Comparison of ENCODE assay signal across 8 cellular contexts in the genomic region with DNA sequence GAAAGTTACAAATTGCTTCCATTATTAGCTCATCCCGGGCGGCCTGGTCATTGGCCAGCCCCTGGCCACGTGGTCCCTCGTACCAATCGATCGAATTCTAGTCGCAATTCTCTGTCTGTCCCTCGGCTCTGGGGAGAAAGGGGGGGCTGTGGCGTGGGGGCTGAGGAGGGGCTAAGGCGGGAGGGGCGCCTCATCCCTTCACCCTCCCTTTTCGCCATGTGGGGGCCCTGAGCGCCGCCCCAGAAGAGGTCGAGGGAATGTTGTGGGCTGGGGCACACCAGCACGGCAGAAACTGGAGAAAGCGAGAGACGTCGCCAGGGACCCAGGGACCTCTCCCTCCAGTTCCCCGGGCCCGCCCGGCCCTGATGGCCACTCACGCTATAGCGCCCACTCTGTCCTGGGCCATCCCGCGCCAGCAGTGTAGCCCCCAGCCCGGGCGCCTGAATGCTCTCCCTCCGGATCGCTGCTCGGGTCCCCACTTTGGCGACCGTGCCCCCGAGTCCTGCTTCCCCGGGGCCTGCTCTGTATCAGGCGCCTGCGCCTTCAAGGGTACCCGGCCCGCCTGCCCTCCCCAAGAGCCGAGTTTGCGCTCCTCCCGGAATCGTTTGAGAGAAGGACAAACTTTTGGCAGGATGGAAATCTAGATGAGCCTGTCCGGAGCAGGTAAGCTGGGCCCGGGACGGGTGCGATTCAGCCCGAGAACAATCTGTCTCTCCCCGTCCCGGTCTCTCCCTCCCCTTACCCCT.
DNase-seq lines count a peak whose midpoint lies in the region; ATAC-seq and TF ChIP-seq lines count a peak whose summit lies in the region.

No MANE protein-coding gene starts in this region.

- H3K4me3 ChIP-seq in GM23248 (peak overlapping the region; percentile 98), iPS-15b (ENCODE audit: low read depth, low read length) (peak overlapping the region; percentile 39), skeletal muscle tissue (ENCODE audit: low read length in 3 of 3) (peak overlapping the region; percentile 71 to 77 (median 76))

- no peak for ATAC-seq in activated T-helper 17 cell treated with anti-CD3 and anti-CD28 coated beads, Interleukin-2, amount 50 U/mL, for 72 hours (replicated peaks)
- ATAC-seq in GM18909 (IDR thresholded peaks at IDR 0.05; ENCODE audit: poor library complexity, unreplicated experiment), result no peak

- peak overlapping the region; percentile 50 for H3K4me3 Mint-ChIP-seq in activated T-helper 17 cell treated with anti-CD3 and anti-CD28 coated beads, Interleukin-2, amount 50 U/mL, for 72 hours

- 0% methylated on average over 29 to 50 of the region's 50 CpGs for WGBS in GM23248 (ENCODE audit: low coverage in 1 of 2, low lambda C conversion rate in 2 of 2, missing lambda C conversion rate in 2 of 2), 2 experiments

- H3K27me3 Mint-ChIP-seq in activated T-helper 17 cell treated with anti-CD3 and anti-CD28 coated beads, Interleukin-2, amount 50 U/mL, for 72 hours, result peaks cover 61% of the 10 kb centered on the region

- no peaks in the 10 kb centered on the region for H3K36me3 Mint-ChIP-seq in activated T-helper 17 cell treated with anti-CD3 and anti-CD28 coated beads, Interleukin-2, amount 50 U/mL, for 72 hours (ENCODE audit: low read depth)

- no peaks in the 10 kb centered on the region for H3K4me1 Mint-ChIP-seq in activated T-helper 17 cell treated with anti-CD3 and anti-CD28 coated beads, Interleukin-2, amount 50 U/mL, for 72 hours

- peak overlapping the region; percentile 92 for H3K4me2 ChIP-seq in GM23248 (ENCODE audit: unreplicated experiment)

- DNase-seq in GM23248 (peak; percentile 57), GM10266 (ENCODE audit: extremely low spot score) (no peak), iPS-NIHi11 (ENCODE audit: low spot score) (no peak), NCI-H1694 treated with DMSO at 0.1 percent for 48 hours (lab: John Stamatoyannopoulos, UW) (no peak)

- H3K27ac ChIP-seq in GM23248 (0 out of 2 replicates have a peak overlapping the region, but pooled peaks have one; percentile 3), skeletal muscle tissue (ENCODE audit: low read depth, low read length) (peak overlapping the region; percentile 56)

- no peaks in the 10 kb centered on the region for H3K9me3 Mint-ChIP-seq in activated T-helper 17 cell treated with anti-CD3 and anti-CD28 coated beads, Interleukin-2, amount 50 U/mL, for 72 hours

- peaks cover 10% of the 10 kb centered on the region for H3F3A ChIP-seq in GM23248 (ENCODE audit: insufficient read depth)

- TF ChIP-seq CTCF in GM10266 (IDR thresholded peaks at IDR 0.05; ENCODE audit: control insufficient read depth, insufficient read depth, low read depth, missing control alignments), result no peak

- H3K27me3 ChIP-seq in GM23248 (replicated peaks; ENCODE audit: insufficient read depth) (no peaks in the 10 kb centered on the region), iPS-15b (ENCODE audit: control insufficient read depth, insufficient read depth, low read length) (peaks cover 97% of the 10 kb centered on the region), skeletal muscle tissue (ENCODE audit: control insufficient read depth in 3 of 3, insufficient read depth in 3 of 3, low read length in 3 of 3) (peaks cover 9 to 26% (median 12%) of the 10 kb centered on the region in 3 donors)

- no peak overlapping the region for H3K27ac Mint-ChIP-seq in activated T-helper 17 cell treated with anti-CD3 and anti-CD28 coated beads, Interleukin-2, amount 50 U/mL, for 72 hours

- peaks cover 32% of the 10 kb centered on the region for H3K79me2 ChIP-seq in GM23248 (ENCODE audit: insufficient read depth)

- peak overlapping the region; percentile 81 for H3K9ac ChIP-seq in GM23248
- H3K9ac ChIP-seq in iPS-15b (ENCODE audit: low read depth, low read length), result no peak overlapping the region
- peak overlapping the region; percentile 70 to 78 (median 77) for H3K9ac ChIP-seq in skeletal muscle tissue (ENCODE audit: low read depth in 1 of 3, low read length in 3 of 3)

- in situ Hi-C loops in GM23248 (cut with MboI), result no loop called here

- H3K9me3 ChIP-seq in GM23248 (ENCODE audit: low read depth), result no peaks in the 10 kb centered on the region
- no peaks in the 10 kb centered on the region for H3K9me3 ChIP-seq in iPS-15b (ENCODE audit: control insufficient read depth, insufficient read depth, low read length)
- H3K9me3 ChIP-seq in skeletal muscle tissue (ENCODE audit: control insufficient read depth in 3 of 3, low read length in 3 of 3), result no peaks in the 10 kb centered on the region

- peak overlapping the region; percentile 89 for H2AFZ ChIP-seq in GM23248

- H3K9me2 ChIP-seq in GM23248 (ENCODE audit: insufficient read depth), result no peaks in the 10 kb centered on the region

- H4K20me1 ChIP-seq in GM23248 (ENCODE audit: insufficient read depth), result no peaks in the 10 kb centered on the region

- peaks cover 9% of the 10 kb centered on the region; the same call in 1 of the 2 replicates for H3K4me1 ChIP-seq in GM23248 (ENCODE audit: insufficient read depth)
- peaks cover 8% of the 10 kb centered on the region for H3K4me1 ChIP-seq in iPS-15b (ENCODE audit: control insufficient read depth, insufficient read depth, low read length)
- H3K4me1 ChIP-seq in skeletal muscle tissue (ENCODE audit: control insufficient read depth in 3 of 3, insufficient read depth in 3 of 3, low read length in 3 of 3), result peaks cover 10 to 13% (median 11%) of the 10 kb centered on the region in 3 donors

- H3K36me3 ChIP-seq in GM23248 (ENCODE audit: low read depth) (no peaks in the 10 kb centered on the region), iPS-15b (ENCODE audit: control insufficient read depth, insufficient read depth, low read length) (no peaks in the 10 kb centered on the region), skeletal muscle tissue (ENCODE audit: control insufficient read depth in 3 of 3, insufficient read depth in 3 of 3, low read length in 3 of 3) (no peaks in the 10 kb centered on the region)

Comparison
In these comparisons a context has a peak if more than half of its experiments do, and no peak if none do; other contexts are left out.
1. H3K4me3 ChIP-seq: peak in every context shown above with its lines; median percentile 98 in GM23248; 76 in skeletal muscle tissue; 39 in iPS-15b.